9 cellular contexts compared by ENCODE assay signal in the genomic region with DNA sequence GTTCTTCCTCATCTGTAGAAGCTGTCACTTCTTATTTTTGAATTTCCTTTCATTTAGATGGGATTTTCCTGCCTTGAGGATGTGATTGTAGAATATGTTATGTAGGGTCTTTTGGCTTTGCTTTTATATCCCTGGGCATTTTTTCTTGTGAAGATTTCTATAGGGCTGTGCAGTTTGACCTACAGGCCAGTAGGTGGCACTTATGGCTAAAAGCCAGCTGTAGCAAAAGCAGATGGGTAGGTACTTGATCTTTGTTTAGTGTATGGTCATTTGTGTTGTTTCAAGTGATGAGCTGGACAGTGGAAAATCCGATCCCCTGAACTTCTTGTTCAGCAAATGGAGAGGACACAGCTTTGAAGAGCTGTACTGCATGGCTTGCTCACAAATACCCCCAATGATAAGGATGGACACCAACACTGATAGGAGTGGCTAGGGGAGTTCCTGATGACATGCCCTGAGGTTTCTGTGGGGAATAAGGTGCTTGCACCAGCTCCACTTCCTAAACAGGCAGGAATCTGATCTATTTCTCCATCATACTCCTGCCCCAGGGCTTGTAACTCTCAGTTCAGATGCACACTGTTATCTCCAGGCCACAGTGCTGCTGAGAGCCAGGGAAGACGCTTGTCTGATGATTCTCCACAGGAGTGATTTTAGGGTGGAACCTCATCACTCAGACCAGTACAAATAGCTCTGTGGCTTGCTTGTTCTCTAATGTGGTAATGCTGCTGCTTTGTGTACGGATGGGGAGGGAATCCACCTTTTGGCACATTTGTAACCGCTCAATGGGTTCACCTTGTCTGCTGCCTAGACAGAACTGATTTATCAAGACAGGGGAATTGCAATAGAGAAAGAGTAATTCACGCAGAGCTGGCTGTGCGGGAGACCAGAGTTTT.
DNase-seq lines count a peak whose midpoint lies in the region; ATAC-seq and TF ChIP-seq lines count a peak whose summit lies in the region.
"Had no signal": no experiment of that assay in that cellular context is flagged by ENCODE, and none has a peak within 500 bp of the region (broad histone marks: within the 10 kb centered on the region; RNA-seq: fewer than 3 reads in every experiment).

No MANE protein-coding gene starts in this region.

- no peaks in the 10 kb centered on the region for H3K4me1 Mint-ChIP-seq in endothelial cell (ENCODE audit: unreplicated experiment)
- H3K4me1 Mint-ChIP-seq: CD4-positive, CD25-positive, alpha-beta regulatory T cell had no signal

- no peak overlapping the region for H3K27ac ChIP-seq in gastrocnemius medialis

- in situ Hi-C loops in gastrocnemius medialis (cut with MboI; ENCODE audit: low sequenced_read_pairs in 4 of 4), result no loop called here

- no peaks in the 10 kb centered on the region for H3K27me3 ChIP-seq in gastrocnemius medialis

- H3K4me3 Mint-ChIP-seq in endothelial cell (ENCODE audit: unreplicated experiment), result no peak overlapping the region
- H3K4me3 Mint-ChIP-seq: CD4-positive, CD25-positive, alpha-beta regulatory T cell had no signal

- TF ChIP-seq CTCF in endothelial cell (IDR thresholded peaks at IDR 0.05; ENCODE audit: unreplicated experiment) (peak; percentile 57), gastrocnemius medialis (IDR thresholded peaks at IDR 0.05 in 4 of 5, conservative IDR thresholded peaks at IDR 0.05 in 1 of 5) (peak in 3 of 5 experiments; percentile 12 to 43 (median 14))

- no peaks in the 10 kb centered on the region for H3K9me3 ChIP-seq in gastrocnemius medialis

- no peaks in the 10 kb centered on the region for H3K9me3 Mint-ChIP-seq in endothelial cell (ENCODE audit: unreplicated experiment)

- intact Hi-C loops in gastrocnemius medialis (cut with DNase I; ENCODE audit: low total_unique reads), result no loop called here

- no peaks in the 10 kb centered on the region for H3K36me3 ChIP-seq in gastrocnemius medialis

- H3K27ac Mint-ChIP-seq in endothelial cell (ENCODE audit: unreplicated experiment), result no peak overlapping the region
- H3K27ac Mint-ChIP-seq: CD4-positive, CD25-positive, alpha-beta regulatory T cell had no signal

- H3K4me1 ChIP-seq in gastrocnemius medialis, result no peaks in the 10 kb centered on the region

- DNase-seq in NCI-H2029 (lab: John Stamatoyannopoulos, UW) (peak; percentile 1), NCI-H2029 treated with DMSO at 0.1 percent for 48 hours (lab: John Stamatoyannopoulos, UW) (no peak), NCI-H524 (lab: John Stamatoyannopoulos, UW) (peak; percentile 31 to 59), endothelial cell (ENCODE audit: low spot score) (no peak), gastrocnemius medialis (no peak), NCI-H2107 treated with DMSO at 0.1 percent for 48 hours (lab: John Stamatoyannopoulos, UW; ENCODE audit: unreplicated experiment) (no peak), NCI-H2227 treated with DMSO at 0.1 percent for 48 hours (lab: John Stamatoyannopoulos, UW) (no peak)

- peak; percentile 69 for ATAC-seq in HG02763 (IDR thresholded peaks at IDR 0.05; ENCODE audit: unreplicated experiment)
- no peak for ATAC-seq in gastrocnemius medialis

- H3K36me3 Mint-ChIP-seq in endothelial cell (ENCODE audit: low read depth, unreplicated experiment), result no peaks in the 10 kb centered on the region
- H3K36me3 Mint-ChIP-seq: CD4-positive, CD25-positive, alpha-beta regulatory T cell had no signal

- no peaks in the 10 kb centered on the region for H3K27me3 Mint-ChIP-seq in endothelial cell (ENCODE audit: unreplicated experiment)
- H3K27me3 Mint-ChIP-seq: CD4-positive, CD25-positive, alpha-beta regulatory T cell had no signal

- TF ChIP-seq POLR2A in gastrocnemius medialis (IDR thresholded peaks at IDR 0.05), result no peak

- no peak overlapping the region for H3K4me3 ChIP-seq in gastrocnemius medialis

Comparison
In these comparisons a context has a peak if more than half of its experiments do, and no peak if none do; other contexts are left out.
1. DNase-seq: peak in NCI-H2029 (single experiment) and NCI-H524 (2 of 2); none in NCI-H2029 treated with DMSO at 0.1 percent for 48 hours (single experiment), endothelial cell (single experiment), gastrocnemius medialis (0 of 2), NCI-H2107 treated with DMSO at 0.1 percent for 48 hours (single experiment) and NCI-H2227 treated with DMSO at 0.1 percent for 48 hours (single experiment).